ENCODE assay signal across 14 cellular contexts in the genomic region with DNA sequence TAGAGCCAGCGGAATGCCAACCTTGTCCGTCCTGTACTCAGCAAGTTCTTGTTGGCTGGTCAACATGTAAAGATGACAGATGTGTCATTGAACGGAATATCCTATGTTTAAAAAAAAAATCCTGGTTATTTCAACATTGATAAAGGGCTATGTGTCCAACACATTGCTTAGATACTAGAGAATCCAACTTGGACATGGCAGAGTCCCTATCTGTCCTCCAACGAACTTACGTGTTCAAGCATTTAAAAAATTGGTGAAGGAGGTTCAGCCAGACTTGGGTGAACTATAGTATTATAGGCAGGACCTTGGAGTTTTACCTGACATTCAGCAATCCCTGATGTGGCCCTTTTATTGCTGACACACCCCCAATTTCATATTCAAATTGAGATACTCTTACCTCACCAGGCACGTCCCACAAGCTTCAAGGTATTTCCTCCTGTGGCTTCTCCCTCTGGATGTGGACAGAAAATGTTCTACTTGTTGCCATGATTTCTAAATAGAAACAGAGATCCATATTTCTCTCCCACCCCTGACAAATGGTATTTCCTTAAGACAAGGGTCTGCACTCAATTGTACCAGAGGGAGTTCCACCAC.
"Had no signal": no experiment of that assay in that cellular context is flagged by ENCODE, and none has a peak within 500 bp of the region (broad histone marks: within the 10 kb centered on the region; RNA-seq: fewer than 3 reads in every experiment).

No MANE protein-coding gene starts in this region.

- DNase-seq: activated CD4-positive, CD25-positive, alpha-beta regulatory T cell treated with anti-CD3 and anti-CD28 coated beads, Interleukin-2, amount 50 U/mL, for 72 hours; activated naive CD4-positive, alpha-beta T cell treated with Interleukin-2 at 50 U/mL for 16 hours; activated naive CD8-positive, alpha-beta T cell treated with anti-CD3 and anti-CD28 coated beads, Interleukin-2, amount 50 U/mL, for 24 hours; activated T-cell treated with anti-CD3 and anti-CD28 coated beads for 4 hours; aorta; effector CD4-positive, alpha-beta T cell; foreskin keratinocyte; left lung; T-cell had no signal

- H3K4me3 ChIP-seq: coronary artery, left lung, SK-N-MC, thoracic aorta had no signal

- H3K27ac ChIP-seq: coronary artery, foreskin keratinocyte, left lung, SK-N-MC, thoracic aorta had no signal

- H3K4me1 ChIP-seq: foreskin keratinocyte, left lung had no signal

- FAIRE-seq: urothelium cell line had no signal

- ATAC-seq: activated naive CD8-positive, alpha-beta T cell treated with anti-CD3 and anti-CD28 coated beads, Interleukin-2, amount 50 U/mL, for 24 hours; foreskin keratinocyte; left lung; stimulated activated effector memory CD8-positive, alpha-beta T cell treated with anti-CD3 and anti-CD28 coated beads, Interleukin-12 subunit alpha, Interleukin-12 subunit beta, amount 100 ng/mL, for 72 hours; T-cell had no signal

- H3K9me3 ChIP-seq: left lung, thoracic aorta had no signal

- H3K27me3 ChIP-seq: foreskin keratinocyte, left lung had no signal
